ENCODE assay signal across 27 cellular contexts in the genomic region with DNA sequence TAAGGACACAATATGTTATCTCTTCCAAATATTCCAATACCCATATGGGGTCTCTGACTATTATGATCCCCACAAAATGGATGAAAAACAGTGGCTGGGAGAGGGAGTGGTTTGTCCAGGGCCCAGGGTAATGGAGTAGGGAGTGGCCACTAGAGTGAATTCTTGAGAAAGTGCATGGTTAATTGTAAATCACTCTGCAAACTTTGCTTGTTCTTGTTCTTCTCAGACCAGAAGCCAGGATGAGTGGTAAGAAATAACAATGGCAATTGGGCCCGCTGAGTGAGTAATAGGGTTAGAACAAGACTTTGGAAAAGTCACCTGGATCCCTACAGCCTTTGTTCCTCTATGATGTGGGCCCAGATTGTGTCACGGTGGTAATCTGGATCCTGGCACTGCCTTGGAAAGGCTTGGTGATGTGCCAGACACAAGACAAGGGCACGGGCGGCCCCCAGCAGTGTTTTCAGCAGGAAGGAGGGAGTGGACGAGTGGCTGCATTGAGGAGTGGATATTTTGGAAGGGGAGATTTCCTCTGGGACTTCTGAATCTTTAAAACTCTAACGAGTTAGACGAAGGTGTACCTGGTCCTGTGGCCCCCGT. TPM values are rescaled to one million over a fixed set of nuclear protein-coding genes. Genes with fewer than 3 reads are reported as not detected.
"Had no signal": no experiment of that assay in that cellular context is flagged by ENCODE, and none has a peak within 500 bp of the region (broad histone marks: within the 10 kb centered on the region; RNA-seq: fewer than 3 reads in every experiment).

No MANE protein-coding gene starts in this region.

- DNase-seq: hippocampal formation; kidney glomerular epithelial cell; left cardiac atrium; lower lobe of right lung; mesendoderm; naive thymus-derived CD4-positive, alpha-beta T cell; nucleus accumbens; psoas muscle; right lobe of liver; stimulated activated CD4-positive, alpha-beta T cell treated with anti-CD3 and anti-CD28 coated beads, Interleukin-1b, Interleukin-23, amount 100 ng/mL, for 48 hours; stimulated activated CD4-positive, alpha-beta T cell treated with anti-CD3 and anti-CD28 coated beads, Interleukin-2, amount 100 ng/mL, for 48 hours; stimulated activated CD4-positive, alpha-beta T cell treated with anti-CD3 and anti-CD28 coated beads, Interleukin-4, amount 100 ng/mL, for 4 hours; stimulated activated CD8-positive, alpha-beta memory T cell treated with anti-CD3 and anti-CD28 coated beads, Interleukin-4, amount 100 ng/mL, for 48 hours; stimulated activated naive B cell treated with anti-CD40 and anti-IgM and Interleukin-4, amounts not matched to agents 10 μg/mL and 1 μg/mL and 100 μg/mL, for 72 hours; stimulated activated naive CD8-positive, alpha-beta T cell treated with anti-CD3 and anti-CD28 coated beads, Interleukin-15, Interleukin-2, amounts not matched to agents 100 U/mL and 50 U/mL, for 24 hours; stomach; testis; thyroid gland; transverse colon; upper lobe of left lung had no signal

- H3K9me3 ChIP-seq: lower lobe of right lung, psoas muscle, right atrium auricular region, right lobe of liver, stomach, testis, thyroid gland, transverse colon, upper lobe of left lung, vagina had no signal

- H3K27me3 ChIP-seq: right atrium auricular region, right lobe of liver, testis, thyroid gland, transverse colon, upper lobe of left lung, vagina had no signal

- ATAC-seq: left cardiac atrium; left lobe of liver; naive thymus-derived CD4-positive, alpha-beta T cell; natural killer cell treated with Interleukin-12 subunit alpha and Interleukin-12 subunit beta and Interleukin-15 and Interleukin-18, amount 100 ng/mL, for 72 hours; psoas muscle; right lobe of liver; stimulated activated naive B cell treated with anti-CD40 and anti-IgM and Interleukin-4, amounts not matched to agents 10 μg/mL and 1 μg/mL and 100 μg/mL, for 72 hours; stimulated activated naive CD8-positive, alpha-beta T cell treated with anti-CD3 and anti-CD28 coated beads, Interleukin-15, Interleukin-2, amounts not matched to agents 100 U/mL and 50 U/mL, for 24 hours had no signal

- H3K36me3 ChIP-seq: lower lobe of right lung, right atrium auricular region, right lobe of liver, stomach, thyroid gland, transverse colon, upper lobe of left lung, vagina had no signal

- H3K4me3 ChIP-seq: lower lobe of right lung, psoas muscle, right atrium auricular region, right lobe of liver, smooth muscle cell, stomach, testis, thyroid gland, transverse colon, upper lobe of left lung, vagina had no signal

- H3K27ac ChIP-seq: lower lobe of right lung, parathyroid adenoma, psoas muscle, right atrium auricular region, right lobe of liver, stomach, testis, thyroid gland, transverse colon, upper lobe of left lung, vagina had no signal

- H3K79me2 ChIP-seq: parathyroid adenoma had no signal

- H3K4me1 ChIP-seq: lower lobe of right lung, parathyroid adenoma, psoas muscle, right atrium auricular region, right lobe of liver, stomach, testis, thyroid gland, transverse colon, upper lobe of left lung, vagina had no signal

- H3K9ac ChIP-seq: parathyroid adenoma had no signal

- FAIRE-seq: keratinocyte had no signal

- H2AFZ ChIP-seq: parathyroid adenoma had no signal

- H3K4me2 ChIP-seq: smooth muscle cell had no signal

RNA-seq across cellular contexts. Expression of a gene that starts 18.2 kb away (rescaled TPM):
- total RNA-seq: naive thymus-derived CD4-positive, alpha-beta T cell; natural killer cell treated with Interleukin-12 subunit alpha and Interleukin-12 subunit beta and Interleukin-15 and Interleukin-18, amount 100 ng/mL, for 72 hours; psoas muscle; right lobe of liver; smooth muscle cell; vagina had no signal
- polyA plus RNA-seq: naive thymus-derived CD4-positive, alpha-beta T cell had no signal
